ENCODE assay signal across 27 cellular contexts in the genomic region with DNA sequence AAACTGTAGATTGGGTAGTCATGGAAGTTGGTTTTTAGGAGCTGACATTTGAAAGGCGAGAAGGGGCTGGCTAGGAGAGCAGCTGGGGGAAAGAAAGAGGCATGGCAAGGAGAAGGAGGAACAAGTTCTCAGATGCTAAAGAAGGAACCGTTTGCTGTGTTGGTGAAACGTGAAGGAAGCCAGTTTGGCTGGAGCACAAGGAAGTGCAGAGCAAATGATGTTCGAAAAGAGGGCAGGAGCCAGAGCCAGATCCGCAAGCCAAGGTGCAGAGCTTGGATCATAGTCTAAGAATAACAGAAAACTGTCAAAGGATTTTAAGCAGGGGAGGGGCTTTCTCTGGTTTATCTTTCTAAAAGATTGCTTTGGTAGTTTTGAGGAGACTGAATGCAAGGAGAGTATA.
"Had no signal": no experiment of that assay in that cellular context is flagged by ENCODE, and none has a peak within 500 bp of the region (broad histone marks: within the 10 kb centered on the region; RNA-seq: fewer than 3 reads in every experiment).

No MANE protein-coding gene starts in this region.

- H3K4me1 Mint-ChIP-seq: naive thymus-derived CD8-positive, alpha-beta T cell; neural crest cell; stimulated activated effector memory CD8-positive, alpha-beta T cell treated with anti-CD3 and anti-CD28 coated beads, Interleukin-12 subunit alpha, Interleukin-12 subunit beta, amount 100 ng/mL, for 72 hours; stimulated activated naive B cell treated with anti-CD40 and anti-IgM and Interleukin-4, amounts not matched to agents 10 μg/mL and 1 μg/mL and 100 μg/mL, for 72 hours had no signal

- H3K9me3 Mint-ChIP-seq: nephron progenitor cell, neural crest cell, type B pancreatic cell had no signal

- H3K4me3 ChIP-seq: pancreas, prostate gland, right lobe of liver, sigmoid colon, stomach, testis, tibial artery, transverse colon, upper lobe of right lung, uterus had no signal

- H3K36me3 Mint-ChIP-seq: naive thymus-derived CD8-positive, alpha-beta T cell; natural killer cell treated with Interleukin-12 subunit alpha and Interleukin-12 subunit beta and Interleukin-15 and Interleukin-18, amount 100 ng/mL, for 72 hours; stimulated activated effector memory CD8-positive, alpha-beta T cell treated with anti-CD3 and anti-CD28 coated beads, Interleukin-12 subunit alpha, Interleukin-12 subunit beta, amount 100 ng/mL, for 72 hours; stimulated activated naive B cell treated with anti-CD40 and anti-IgM and Interleukin-4, amounts not matched to agents 10 μg/mL and 1 μg/mL and 100 μg/mL, for 72 hours; type B pancreatic cell had no signal

- DNase-seq: naive thymus-derived CD8-positive, alpha-beta T cell; nephron progenitor cell; nucleus accumbens; pancreas; right cardiac atrium; right lobe of liver; sigmoid colon; small intestine; stimulated activated CD4-positive, alpha-beta T cell treated with anti-CD3 and anti-CD28 coated beads, Interleukin-15, amount 100 ng/mL, for 24 hours; stimulated activated CD4-positive, alpha-beta T cell treated with anti-CD3 and anti-CD28 coated beads, Interleukin-2, amount 100 ng/mL, for 24 hours; stimulated activated CD4-positive, alpha-beta T cell treated with anti-CD3 and anti-CD28 coated beads, Interleukin-2, amount 100 ng/mL, for 48 hours; stimulated activated CD4-positive, alpha-beta T cell treated with anti-CD3 and anti-CD28 coated beads, Interleukin-4, amount 100 ng/mL, for 24 hours; stimulated activated naive B cell treated with anti-CD40 and anti-IgM and Interleukin-4, amounts not matched to agents 10 μg/mL and 1 μg/mL and 100 μg/mL, for 72 hours; stimulated activated naive CD4-positive, alpha-beta T cell treated with Interleukin-2 at 50 U/mL for 16 hours; stomach; testis; tibial artery; transverse colon; upper lobe of right lung; uterus had no signal

- H3K36me3 ChIP-seq: neutrophil, pancreas, prostate gland, right lobe of liver, sigmoid colon, stomach, tibial artery, transverse colon, upper lobe of right lung, uterus had no signal

- H3K27ac ChIP-seq: neutrophil, pancreas, prostate gland, right lobe of liver, sigmoid colon, stomach, testis, tibial artery, transverse colon, upper lobe of right lung, uterus had no signal

- H3K4me3 Mint-ChIP-seq: naive thymus-derived CD8-positive, alpha-beta T cell; natural killer cell treated with Interleukin-12 subunit alpha and Interleukin-12 subunit beta and Interleukin-15 and Interleukin-18, amount 100 ng/mL, for 72 hours; nephron progenitor cell; neural crest cell; stimulated activated effector memory CD8-positive, alpha-beta T cell treated with anti-CD3 and anti-CD28 coated beads, Interleukin-12 subunit alpha, Interleukin-12 subunit beta, amount 100 ng/mL, for 72 hours; stimulated activated naive B cell treated with anti-CD40 and anti-IgM and Interleukin-4, amounts not matched to agents 10 μg/mL and 1 μg/mL and 100 μg/mL, for 72 hours; stimulated activated naive CD8-positive, alpha-beta T cell treated with anti-CD3 and anti-CD28 coated beads, Interleukin-15, Interleukin-2, amounts not matched to agents 100 ng/mL and 50 ng/mL, for 24 hours; type B pancreatic cell had no signal

- ATAC-seq: naive thymus-derived CD8-positive, alpha-beta T cell; natural killer cell treated with Interleukin-12 subunit alpha and Interleukin-12 subunit beta and Interleukin-15 and Interleukin-18, amount 100 ng/mL, for 72 hours; pancreas; right cardiac atrium; right lobe of liver; stimulated activated effector memory CD8-positive, alpha-beta T cell treated with anti-CD3 and anti-CD28 coated beads, Interleukin-12 subunit alpha, Interleukin-12 subunit beta, amount 100 ng/mL, for 72 hours; stimulated activated naive B cell treated with anti-CD40 and anti-IgM and Interleukin-4, amounts not matched to agents 10 μg/mL and 1 μg/mL and 100 μg/mL, for 72 hours; upper lobe of right lung had no signal

- H3K4me1 ChIP-seq: pancreas, prostate gland, right lobe of liver, sigmoid colon, stomach, testis, tibial artery, transverse colon, upper lobe of right lung, uterus had no signal

- H3K27me3 Mint-ChIP-seq: natural killer cell treated with Interleukin-12 subunit alpha and Interleukin-12 subunit beta and Interleukin-15 and Interleukin-18, amount 100 ng/mL, for 72 hours; stimulated activated naive B cell treated with anti-CD40 and anti-IgM and Interleukin-4, amounts not matched to agents 10 μg/mL and 1 μg/mL and 100 μg/mL, for 72 hours; stimulated activated naive CD8-positive, alpha-beta T cell treated with anti-CD3 and anti-CD28 coated beads, Interleukin-15, Interleukin-2, amounts not matched to agents 100 ng/mL and 50 ng/mL, for 24 hours; type B pancreatic cell had no signal

- H3K27me3 ChIP-seq: neutrophil, pancreas, right lobe of liver, sigmoid colon, stomach, testis, tibial artery, transverse colon, upper lobe of right lung, uterus had no signal

- H3K9me3 ChIP-seq: neutrophil, pancreas, prostate gland, right lobe of liver, sigmoid colon, stomach, testis, tibial artery, transverse colon, upper lobe of right lung, uterus had no signal
